Comparison of ENCODE assay signal across 1 cellular context in the genomic region with DNA sequence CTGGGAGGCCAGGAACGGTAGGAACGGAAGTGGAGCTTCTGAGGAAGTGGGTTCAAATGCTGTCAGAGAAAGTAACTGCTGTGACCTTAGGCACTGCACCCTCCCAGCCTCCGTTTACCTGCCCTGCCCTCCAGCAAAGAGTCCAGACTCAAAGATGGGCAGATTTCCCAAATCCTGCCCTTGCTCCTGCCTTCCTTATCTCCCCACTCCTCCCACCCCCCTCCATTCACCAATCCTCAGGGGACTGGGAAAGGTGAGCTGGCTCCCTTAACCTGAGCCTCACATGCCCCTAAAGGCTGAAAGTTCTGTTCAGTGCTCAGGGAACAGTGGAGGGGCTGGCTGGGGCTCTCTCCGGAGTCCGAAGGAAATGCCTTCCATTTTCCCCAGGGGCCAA.
TF ChIP-seq lines count a peak whose summit lies in the region.

No MANE protein-coding gene starts in this region.

TF ChIP-seq in IMR-90, 13 proteins besides CTCF, POLR2A, EP300 and RAD21:
- TF ChIP-seq FOS (IDR thresholded peaks at IDR 0.05; ENCODE audit: low read depth, low read length) (no peak), CEBPB (IDR thresholded peaks at IDR 0.05; ENCODE audit: low read depth, low read length) (no peak), MXI1 (IDR thresholded peaks at IDR 0.05; ENCODE audit: borderline replicate concordance, low read depth, low read length) (no peak), RCOR1 (IDR thresholded peaks at IDR 0.05; ENCODE audit: insufficient replicate concordance, low read length) (no peak), MAZ (IDR thresholded peaks at IDR 0.05; ENCODE audit: borderline replicate concordance, low read depth, low read length) (no peak), SMC3 (IDR thresholded peaks at IDR 0.05; ENCODE audit: low read depth, low read length) (no peak), NFE2L2 (IDR thresholded peaks at IDR 0.05; ENCODE audit: low read depth, low read length) (no peak)
- TF ChIP-seq, protein P1, sequence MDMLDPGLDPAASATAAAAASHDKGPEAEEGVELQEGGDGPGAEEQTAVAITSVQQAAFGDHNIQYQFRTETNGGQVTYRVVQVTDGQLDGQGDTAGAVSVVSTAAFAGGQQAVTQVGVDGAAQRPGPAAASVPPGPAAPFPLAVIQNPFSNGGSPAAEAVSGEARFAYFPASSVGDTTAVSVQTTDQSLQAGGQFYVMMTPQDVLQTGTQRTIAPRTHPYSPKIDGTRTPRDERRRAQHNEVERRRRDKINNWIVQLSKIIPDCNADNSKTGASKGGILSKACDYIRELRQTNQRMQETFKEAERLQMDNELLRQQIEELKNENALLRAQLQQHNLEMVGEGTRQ (IDR thresholded peaks at IDR 0.05; ENCODE audit: low read depth, low read length), result no peak
- TF ChIP-seq, protein P2, sequence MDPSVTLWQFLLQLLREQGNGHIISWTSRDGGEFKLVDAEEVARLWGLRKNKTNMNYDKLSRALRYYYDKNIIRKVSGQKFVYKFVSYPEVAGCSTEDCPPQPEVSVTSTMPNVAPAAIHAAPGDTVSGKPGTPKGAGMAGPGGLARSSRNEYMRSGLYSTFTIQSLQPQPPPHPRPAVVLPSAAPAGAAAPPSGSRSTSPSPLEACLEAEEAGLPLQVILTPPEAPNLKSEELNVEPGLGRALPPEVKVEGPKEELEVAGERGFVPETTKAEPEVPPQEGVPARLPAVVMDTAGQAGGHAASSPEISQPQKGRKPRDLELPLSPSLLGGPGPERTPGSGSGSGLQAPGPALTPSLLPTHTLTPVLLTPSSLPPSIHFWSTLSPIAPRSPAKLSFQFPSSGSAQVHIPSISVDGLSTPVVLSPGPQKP (IDR thresholded peaks at IDR 0.05; ENCODE audit: borderline replicate concordance, low read depth, low read length), result no peak
